In the genomic region with DNA sequence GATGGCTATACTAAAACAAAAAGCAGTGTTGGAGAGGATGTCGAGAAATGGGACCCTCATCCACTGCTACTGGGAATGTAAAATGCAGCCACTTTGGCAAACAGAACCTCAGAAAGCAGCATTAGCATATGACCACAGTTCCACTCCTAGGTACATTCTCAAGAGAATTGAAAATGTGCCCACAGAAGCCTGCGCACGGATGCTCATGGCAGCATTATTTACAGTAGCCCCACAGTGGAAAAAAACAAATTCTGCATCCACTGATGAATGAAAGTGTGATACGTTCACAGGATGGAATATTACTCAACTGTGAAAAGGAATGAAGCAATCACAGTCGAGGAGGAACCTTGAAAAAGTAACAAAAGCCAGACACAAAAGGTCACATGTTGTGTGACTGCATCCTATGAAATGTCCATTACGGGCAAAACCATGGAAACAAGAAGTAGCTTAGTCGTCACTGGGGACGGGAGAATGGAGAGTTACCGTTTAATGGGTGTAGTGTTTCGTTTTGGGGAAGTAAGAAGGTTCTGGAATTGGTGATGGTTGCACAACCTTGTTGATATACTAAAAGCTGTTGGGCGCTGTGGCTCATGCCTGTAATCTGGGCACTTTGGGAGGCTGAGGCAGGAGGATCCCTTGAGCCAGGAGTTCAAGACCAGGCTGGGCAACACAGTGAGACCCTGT, we compare ENCODE assay signal across 1 cellular context.
A peak's percentile ranks its signal among the peaks of the same experiment; 100 is the strongest.
TF ChIP-seq lines count a peak whose summit lies in the region.

No MANE protein-coding gene starts in this region.

TF ChIP-seq in A549, 52 proteins besides CTCF, POLR2A, EP300 and RAD21 (continued from another document):
- TF ChIP-seq, protein P1, sequence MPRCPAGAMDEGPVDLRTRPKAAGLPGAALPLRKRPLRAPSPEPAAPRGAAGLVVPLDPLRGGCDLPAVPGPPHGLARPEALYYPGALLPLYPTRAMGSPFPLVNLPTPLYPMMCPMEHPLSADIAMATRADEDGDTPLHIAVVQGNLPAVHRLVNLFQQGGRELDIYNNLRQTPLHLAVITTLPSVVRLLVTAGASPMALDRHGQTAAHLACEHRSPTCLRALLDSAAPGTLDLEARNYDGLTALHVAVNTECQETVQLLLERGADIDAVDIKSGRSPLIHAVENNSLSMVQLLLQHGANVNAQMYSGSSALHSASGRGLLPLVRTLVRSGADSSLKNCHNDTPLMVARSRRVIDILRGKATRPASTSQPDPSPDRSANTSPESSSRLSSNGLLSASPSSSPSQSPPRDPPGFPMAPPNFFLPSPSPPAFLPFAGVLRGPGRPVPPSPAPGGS (IDR thresholded peaks at IDR 0.05), result no peak
- TF ChIP-seq, protein P2, sequence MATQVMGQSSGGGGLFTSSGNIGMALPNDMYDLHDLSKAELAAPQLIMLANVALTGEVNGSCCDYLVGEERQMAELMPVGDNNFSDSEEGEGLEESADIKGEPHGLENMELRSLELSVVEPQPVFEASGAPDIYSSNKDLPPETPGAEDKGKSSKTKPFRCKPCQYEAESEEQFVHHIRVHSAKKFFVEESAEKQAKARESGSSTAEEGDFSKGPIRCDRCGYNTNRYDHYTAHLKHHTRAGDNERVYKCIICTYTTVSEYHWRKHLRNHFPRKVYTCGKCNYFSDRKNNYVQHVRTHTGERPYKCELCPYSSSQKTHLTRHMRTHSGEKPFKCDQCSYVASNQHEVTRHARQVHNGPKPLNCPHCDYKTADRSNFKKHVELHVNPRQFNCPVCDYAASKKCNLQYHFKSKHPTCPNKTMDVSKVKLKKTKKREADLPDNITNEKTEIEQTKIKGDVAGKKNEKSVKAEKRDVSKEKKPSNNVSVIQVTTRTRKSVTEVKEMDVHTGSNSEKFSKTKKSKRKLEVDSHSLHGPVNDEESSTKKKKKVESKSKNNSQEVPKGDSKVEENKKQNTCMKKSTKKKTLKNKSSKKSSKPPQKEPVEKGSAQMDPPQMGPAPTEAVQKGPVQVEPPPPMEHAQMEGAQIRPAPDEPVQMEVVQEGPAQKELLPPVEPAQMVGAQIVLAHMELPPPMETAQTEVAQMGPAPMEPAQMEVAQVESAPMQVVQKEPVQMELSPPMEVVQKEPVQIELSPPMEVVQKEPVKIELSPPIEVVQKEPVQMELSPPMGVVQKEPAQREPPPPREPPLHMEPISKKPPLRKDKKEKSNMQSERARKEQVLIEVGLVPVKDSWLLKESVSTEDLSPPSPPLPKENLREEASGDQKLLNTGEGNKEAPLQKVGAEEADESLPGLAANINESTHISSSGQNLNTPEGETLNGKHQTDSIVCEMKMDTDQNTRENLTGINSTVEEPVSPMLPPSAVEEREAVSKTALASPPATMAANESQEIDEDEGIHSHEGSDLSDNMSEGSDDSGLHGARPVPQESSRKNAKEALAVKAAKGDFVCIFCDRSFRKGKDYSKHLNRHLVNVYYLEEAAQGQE (IDR thresholded peaks at IDR 0.05), result no peak
- TF ChIP-seq HDAC2 (IDR thresholded peaks at IDR 0.05) (no peak), HOXB13 (CRISPR knock-in tag; IDR thresholded peaks at IDR 0.05; ENCODE audit: low read depth) (no peak), NPAS2 (CRISPR knock-in tag; IDR thresholded peaks at IDR 0.05; ENCODE audit: borderline replicate concordance) (no peak), ZSCAN20 (CRISPR knock-in tag; IDR thresholded peaks at IDR 0.05) (no peak), EHF (CRISPR knock-in tag; IDR thresholded peaks at IDR 0.05) (no peak), HOXA7 (CRISPR knock-in tag; IDR thresholded peaks at IDR 0.05) (0 out of 2 replicates have a peak, but pooled peaks have one; percentile 33), ZNF302 (CRISPR knock-in tag; IDR thresholded peaks at IDR 0.05) (no peak), CBX8 (IDR thresholded peaks at IDR 0.05) (no peak), MYC (IDR thresholded peaks at IDR 0.05; ENCODE audit: borderline replicate concordance, low read length) (no peak), HOXB5 (CRISPR knock-in tag; IDR thresholded peaks at IDR 0.05) (no peak), FOSL2 (IDR thresholded peaks at IDR 0.05) (no peak), FOSL2 (CRISPR knock-in tag; IDR thresholded peaks at IDR 0.05) (no peak), RARB (CRISPR knock-in tag; IDR thresholded peaks at IDR 0.05) (no peak), SMC3 (IDR thresholded peaks at IDR 0.05) (no peak)
